Comparison of ENCODE assay signal across 2 cellular contexts in the genomic region with DNA sequence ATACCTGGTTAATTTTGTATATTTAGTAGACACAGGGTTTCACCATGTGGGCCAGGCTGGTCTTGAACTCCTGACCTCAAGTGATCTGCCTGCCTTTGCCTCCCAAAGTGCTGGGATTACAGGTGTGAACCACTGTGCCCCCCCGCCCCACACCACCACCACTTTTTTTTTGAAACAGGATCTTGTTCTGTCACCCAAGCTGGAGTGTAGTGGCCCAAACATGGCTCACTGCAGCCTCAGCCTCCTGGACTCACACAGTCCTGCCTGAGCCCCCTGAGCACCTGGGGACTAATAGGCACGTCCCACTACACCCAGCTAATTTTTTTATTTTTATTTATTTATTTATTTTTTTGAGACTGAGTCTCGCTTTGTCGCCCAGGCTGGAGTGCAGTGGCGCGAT. TPM values are rescaled to one million over a fixed set of nuclear protein-coding genes. Genes with fewer than 3 reads are reported as not detected.
"Had no signal": no experiment of that assay in that cellular context is flagged by ENCODE, and none has a peak within 500 bp of the region (broad histone marks: within the 10 kb centered on the region; RNA-seq: fewer than 3 reads in every experiment).

No MANE protein-coding gene starts in this region.

RNA-seq across cellular contexts. Expression of a gene that starts 53.3 kb away (rescaled TPM):
- total RNA-seq: ascending aorta, MCF 10A had no signal
